In the genomic region with DNA sequence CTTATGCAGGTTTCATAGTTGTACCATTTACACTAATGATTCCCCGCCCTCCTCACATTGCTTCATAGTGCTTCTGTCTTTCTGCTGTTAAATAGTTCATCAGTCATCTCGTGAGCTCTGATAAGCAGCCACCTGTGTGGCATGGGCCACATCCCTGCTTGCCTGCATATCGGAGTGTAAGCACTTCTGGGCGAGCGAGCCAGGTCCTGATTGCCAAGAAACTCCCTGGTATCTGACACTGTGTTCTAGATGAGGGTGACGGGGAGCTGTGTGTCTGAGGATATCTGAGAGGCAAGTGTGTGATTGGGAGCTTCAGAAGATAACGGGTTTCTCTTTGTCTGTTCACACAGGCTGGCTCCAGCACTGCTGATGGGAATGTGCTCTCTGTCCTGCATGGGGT, we compare ENCODE assay signal across 22 cellular contexts.
"Had no signal": no experiment of that assay in that cellular context is flagged by ENCODE, and none has a peak within 500 bp of the region (broad histone marks: within the 10 kb centered on the region; RNA-seq: fewer than 3 reads in every experiment).

No MANE protein-coding gene starts in this region.

- H3K27ac Mint-ChIP-seq: activated CD4-positive, alpha-beta memory T cell treated with anti-CD3 and anti-CD28 coated beads for 36 hours; activated naive CD8-positive, alpha-beta T cell treated with anti-CD3 and anti-CD28 coated beads for 36 hours; activated T-helper 17 cell treated with anti-CD3 and anti-CD28 coated beads, Interleukin-2, amount 50 U/mL, for 72 hours; T-helper 2 cell treated with Interferon-gamma antibody and Interleukin-4, amounts not matched to agents 5 μg/mL and 100 μg/mL, for 36 hours had no signal

- FAIRE-seq: TTC549 had no signal

- H3K4me3 ChIP-seq: cardiac muscle cell, tibial nerve, uterus had no signal

- ATAC-seq: activated T-helper 17 cell treated with anti-CD3 and anti-CD28 coated beads, Interleukin-2, amount 50 U/mL, for 72 hours; naive thymus-derived CD4-positive, alpha-beta T cell; stimulated activated naive CD8-positive, alpha-beta T cell treated with anti-CD3 and anti-CD28 coated beads, Interleukin-15, Interleukin-2, amounts not matched to agents 100 U/mL and 50 U/mL, for 24 hours had no signal

- H3K27me3 Mint-ChIP-seq: activated CD4-positive, alpha-beta memory T cell treated with anti-CD3 and anti-CD28 coated beads for 36 hours; activated naive CD8-positive, alpha-beta T cell treated with anti-CD3 and anti-CD28 coated beads for 36 hours; activated T-helper 17 cell treated with anti-CD3 and anti-CD28 coated beads, Interleukin-2, amount 50 U/mL, for 72 hours; naive thymus-derived CD4-positive, alpha-beta T cell had no signal

- H3K27me3 ChIP-seq: cardiac muscle cell, neutrophil, tibial nerve, uterus had no signal

- H3K9me3 ChIP-seq: neutrophil, tibial nerve, uterus had no signal

- H3K4me1 ChIP-seq: parathyroid adenoma, tibial nerve, uterus had no signal

- H3K4me3 Mint-ChIP-seq: activated CD4-positive, alpha-beta memory T cell treated with anti-CD3 and anti-CD28 coated beads for 36 hours; activated naive CD8-positive, alpha-beta T cell treated with anti-CD3 and anti-CD28 coated beads for 36 hours; activated T-helper 17 cell treated with anti-CD3 and anti-CD28 coated beads, Interleukin-2, amount 50 U/mL, for 72 hours; naive thymus-derived CD4-positive, alpha-beta T cell; T-helper 2 cell treated with Interferon-gamma antibody and Interleukin-4, amounts not matched to agents 5 μg/mL and 100 μg/mL, for 36 hours had no signal

- H3K36me3 ChIP-seq: cardiac muscle cell, uterus had no signal

- H3K9me3 Mint-ChIP-seq: activated CD4-positive, alpha-beta memory T cell treated with anti-CD3 and anti-CD28 coated beads for 36 hours; activated naive CD8-positive, alpha-beta T cell treated with anti-CD3 and anti-CD28 coated beads for 36 hours; activated T-helper 17 cell treated with anti-CD3 and anti-CD28 coated beads, Interleukin-2, amount 50 U/mL, for 72 hours; naive thymus-derived CD4-positive, alpha-beta T cell; T-helper 2 cell treated with Interferon-gamma antibody and Interleukin-4, amounts not matched to agents 5 μg/mL and 100 μg/mL, for 36 hours had no signal

- H3K27ac ChIP-seq: cardiac muscle cell, epithelial cell of prostate, neutrophil, parathyroid adenoma, tibial nerve, uterus had no signal

- DNase-seq: activated CD4-positive, alpha-beta memory T cell treated with anti-CD3 and anti-CD28 coated beads for 36 hours; activated CD4-positive, alpha-beta T cell treated with anti-CD3 and anti-CD28 coated beads for 4 hours; activated naive CD4-positive, alpha-beta T cell; activated naive CD8-positive, alpha-beta T cell treated with anti-CD3 and anti-CD28 coated beads for 36 hours; activated T-cell treated with anti-CD3 and anti-CD28 coated beads for 4 hours; amniotic stem cell; foreskin fibroblast; mesendoderm; naive thymus-derived CD4-positive, alpha-beta T cell; retina; stimulated activated CD4-positive, alpha-beta T cell treated with anti-CD3 and anti-CD28 coated beads, Interleukin-2, amount 100 ng/mL, for 24 hours; stimulated activated naive CD8-positive, alpha-beta T cell treated with anti-CD3 and anti-CD28 coated beads, Interleukin-15, Interleukin-2, amounts not matched to agents 100 U/mL and 50 U/mL, for 24 hours; SW 1271; uterus had no signal
